In genomic region chr1:52364235-52364839, GRCh38 we compare ENCODE assay signal across 8 cellular contexts. TPM values are rescaled to one million over a fixed set of nuclear protein-coding genes. Genes with fewer than 3 reads are reported as not detected.
DNase-seq lines count a peak whose midpoint lies in the region; ATAC-seq, FAIRE-seq and TF ChIP-seq lines count a peak whose summit lies in the region.

No MANE protein-coding gene starts in this region.

- peaks cover 33% of the 10 kb centered on the region for H3K36me3 ChIP-seq in A673 (ENCODE audit: insufficient read depth, low read length, poor library complexity, severe bottlenecking)
- H3K36me3 ChIP-seq in HEK293 (ENCODE audit: control insufficient read depth in 2 of 2, insufficient read depth in 1 of 2, low read length in 2 of 2), result peaks cover 0 to 51% of the 10 kb centered on the region in 2 experiments; a peak in 2 of 3 replicates
- H3K36me3 ChIP-seq in astrocyte (ENCODE audit: insufficient read depth, low read length), result peaks cover 18% of the 10 kb centered on the region
- peaks cover 25 to 32% of the 10 kb centered on the region in 2 donors for H3K36me3 ChIP-seq in mucosa of rectum (ENCODE audit: control insufficient read depth in 2 of 2, insufficient read depth in 2 of 2, low read length in 2 of 2)
- H3K36me3 ChIP-seq in right atrium auricular region, result peaks cover 34% of the 10 kb centered on the region

- peak overlapping the region; percentile 97 for H3K9ac ChIP-seq in astrocyte (ENCODE audit: low read length)
- H3K9ac ChIP-seq in mucosa of rectum (ENCODE audit: low read depth in 1 of 2, low read length in 2 of 2), result no peak overlapping the region

- H3K27ac ChIP-seq in A673 (ENCODE audit: low read depth, low read length, poor library complexity, severe bottlenecking), result peak overlapping the region; percentile 91
- H3K27ac ChIP-seq in HEK293 (ENCODE audit: extremely low read depth, low read depth, low read length), result no peak overlapping the region
- peak overlapping the region; percentile 88 for H3K27ac ChIP-seq in astrocyte (ENCODE audit: low read depth, low read length)
- peak overlapping the region; percentile 93 to 97 for H3K27ac ChIP-seq in mucosa of rectum (ENCODE audit: low read depth in 2 of 2, low read length in 2 of 2)
- peak overlapping the region in 1 of 2 donors; percentile 93 for H3K27ac ChIP-seq in right atrium auricular region

- H3K27me3 ChIP-seq in A673 (replicated peaks; ENCODE audit: insufficient read depth, low read depth, low read length, poor library complexity) (no peaks in the 10 kb centered on the region), astrocyte (ENCODE audit: insufficient read depth, low read length) (no peaks in the 10 kb centered on the region), mucosa of rectum (ENCODE audit: control insufficient read depth in 2 of 2, insufficient read depth in 2 of 2, low read length in 2 of 2) (no peaks in the 10 kb centered on the region), right atrium auricular region (no peaks in the 10 kb centered on the region)

- peaks cover 36% of the 10 kb centered on the region for H3K79me2 ChIP-seq in astrocyte (ENCODE audit: insufficient read depth, low read length)

- no peak for ATAC-seq in activated CD4-positive, CD25-positive, alpha-beta regulatory T cell treated with anti-CD3 and anti-CD28 coated beads, Interleukin-2, amount 50 U/mL, for 24 hours
- ATAC-seq in HG03025 (IDR thresholded peaks at IDR 0.05; ENCODE audit: low FRiP score, unreplicated experiment), result no peak

- H3K9me3 Mint-ChIP-seq in astrocyte (ENCODE audit: unreplicated experiment), result no peaks in the 10 kb centered on the region

- H3K4me3 ChIP-seq in A673 (ENCODE audit: low read depth, low read length, poor library complexity, severe bottlenecking) (peak overlapping the region; percentile 92), HEK293 (ENCODE audit: low read depth, low read length) (no peak overlapping the region), astrocyte (ENCODE audit: insufficient read depth, low read depth, low read length) (no peak overlapping the region), mucosa of rectum (ENCODE audit: low read length in 2 of 2) (peak overlapping the region; percentile 71 to 85), right atrium auricular region (no peak overlapping the region)

- peak overlapping the region; percentile 98 for H3K4me2 ChIP-seq in astrocyte (ENCODE audit: low read length)

- peak; percentile 35 for TF ChIP-seq CTCF in A673 (conservative IDR thresholded peaks at IDR 0.05; ENCODE audit: low read depth, low read length)
- TF ChIP-seq CTCF in HEK293 (tag by site-specific recombination; IDR thresholded peaks at IDR 0.05), result no peak
- no peak for TF ChIP-seq CTCF in astrocyte (IDR thresholded peaks at IDR 0.05; ENCODE audit: insufficient read depth, low read depth, low read length)
- TF ChIP-seq CTCF in right atrium auricular region (IDR thresholded peaks at IDR 0.05), result no peak

- CTCF ChIA-PET in A673 (lab: Charles Lee) (no interaction called here), HEK293 (lab: Yijun Ruan, JAX) (interaction anchor here (0.9 to 1.2 kb wide), 3 partner anchors 10 to 238 kb away, joined by 3 to 4 read pairs (median 4); no protein-coding TSS in a partner anchor)

- no peak for FAIRE-seq in astrocyte (lab: Jason Lieb, UNC)

- peak overlapping the region; percentile 97 for H3K27ac Mint-ChIP-seq in astrocyte (ENCODE audit: unreplicated experiment)

- H3K9me3 ChIP-seq in A673 (ENCODE audit: low read depth, low read length, poor library complexity, severe bottlenecking) (no peaks in the 10 kb centered on the region), HEK293 (ENCODE audit: control insufficient read depth, insufficient read depth, low read depth, low read length) (no peaks in the 10 kb centered on the region), astrocyte (ENCODE audit: insufficient read depth, low read depth, low read length) (no peaks in the 10 kb centered on the region), mucosa of rectum (ENCODE audit: control insufficient read depth in 2 of 2, low read length in 2 of 2) (no peaks in the 10 kb centered on the region), right atrium auricular region (no peaks in the 10 kb centered on the region)

- H4K20me1 ChIP-seq in astrocyte (ENCODE audit: insufficient read depth, low read length), result peaks cover 23% of the 10 kb centered on the region

- peak; percentile 14 for DNase-seq in A673 (ENCODE audit: low spot score)
- DNase-seq in astrocyte (ENCODE audit: low read depth), result no peak
- no peak for DNase-seq in superior temporal gyrus (ENCODE audit: extremely low spot score)
- DNase-seq in right atrium auricular region (ENCODE audit: low spot score), result no peak

- no TSS peak for BruUV-seq in A673 (replicated peaks; lab: Mats Ljungman, UMichigan)

- peaks cover 10% of the 10 kb centered on the region for H3K36me3 Mint-ChIP-seq in astrocyte (ENCODE audit: low read depth, unreplicated experiment)

- no peaks in the 10 kb centered on the region for H3K27me3 Mint-ChIP-seq in astrocyte (ENCODE audit: low read depth, unreplicated experiment)

- peak overlapping the region; percentile 100 for H3K4me3 Mint-ChIP-seq in astrocyte (ENCODE audit: unreplicated experiment)

- intact Hi-C loops in A673 (cut with micrococcal nuclease; ENCODE audit: unreplicated experiment), result loop anchor here (10.0 kb wide), 1 partner anchor 320 kb away; no protein-coding TSS in a partner anchor

- POLR2A ChIA-PET in A673 (lab: Charles Lee; ENCODE audit: low non-redundant PET), result no interaction called here
- POLR2A ChIA-PET in HEK293 (lab: Yijun Ruan, JAX), result interaction anchor here (0.9 to 1.0 kb wide), 2 partner anchors 40 to 479 kb away, joined by 3 to 5 read pairs; partner anchors contain the start of genes ORC1, PRPF38A and ZYG11A

- peaks cover 12% of the 10 kb centered on the region for H3K4me1 ChIP-seq in A673 (ENCODE audit: insufficient read depth, low read length, poor library complexity, severe bottlenecking)
- H3K4me1 ChIP-seq in HEK293 (ENCODE audit: control insufficient read depth, insufficient read depth, low read length), result peaks cover 7% of the 10 kb centered on the region; the same call in 1 of the 2 replicates
- H3K4me1 ChIP-seq in astrocyte (ENCODE audit: insufficient read depth, low read length), result peaks cover 10% of the 10 kb centered on the region
- H3K4me1 ChIP-seq in mucosa of rectum (ENCODE audit: control insufficient read depth in 2 of 2, insufficient read depth in 2 of 2, low read length in 2 of 2), result peaks cover 14% of the 10 kb centered on the region in 2 donors
- peaks cover 0 to 31% of the 10 kb centered on the region in 2 donors for H3K4me1 ChIP-seq in right atrium auricular region

- peaks cover 3% of the 10 kb centered on the region for H3K4me1 Mint-ChIP-seq in astrocyte (ENCODE audit: low read depth, unreplicated experiment)

- no peak overlapping the region for H2AFZ ChIP-seq in astrocyte (ENCODE audit: low read depth, low read length)

TF ChIP-seq in HEK293, 187 proteins besides CTCF, POLR2A, EP300 and RAD21:
- TF ChIP-seq WT1 (tag by site-specific recombination; IDR thresholded peaks at IDR 0.05) (no peak), KLF9 (tag by site-specific recombination; IDR thresholded peaks at IDR 0.05; ENCODE audit: low read depth) (peak; percentile 15; the same call in 1 of the 2 replicates)
TF ChIP-seq in HEK293: peak in this region for 1.

RNA-seq across cellular contexts. Expression of gene CC2D1B, which starts 1.7 kb away (rescaled TPM):
- total RNA-seq in A673 (2021), result 30.9 and 34.7 TPM in 2 replicates
- 22.1 and 25.6 TPM in 2 replicates for total RNA-seq in astrocyte
- 10 to 100 TPM; 11.0 to 20.6 TPM for total RNA-seq in right atrium auricular region

RNA-seq across cellular contexts. Expression of gene ORC1, which starts 39.9 kb away (rescaled TPM):
- total RNA-seq in A673 (2021) (50.4 and 54.0 TPM in 2 replicates), astrocyte (1.1 and 2.1 TPM in 2 replicates), right atrium auricular region (under 1 TPM in 1 of 2 donors, not detected in 1; 0.28 TPM)

RNA-seq across cellular contexts. Expression of gene PRPF38A, which starts 40.1 kb away (rescaled TPM):
- total RNA-seq in A673 (2021), result 83.2 and 95.7 TPM in 2 replicates
- 28.4 and 31.8 TPM in 2 replicates for total RNA-seq in astrocyte
- 1 to 10 TPM; 5.9 to 7.2 TPM for total RNA-seq in right atrium auricular region

Comparison
In these comparisons a context has a peak if more than half of its experiments do, and no peak if none do; other contexts are left out.
1. H3K4me3 ChIP-seq: peak in A673 (single experiment) and mucosa of rectum (2 of 2); none in HEK293 (single experiment), astrocyte (single experiment) and right atrium auricular region (0 of 2).
2. RNA of gene ORC1, which starts 39.9 kb away (total RNA-seq): 50.4 to 54.0 TPM in A673; 1.1 to 2.1 TPM in astrocyte and 0.28 TPM in right atrium auricular region; every median in the first group is over 10 times any median in the second.